ENCODE assay signal across 8 cellular contexts in genomic region chrX:48897621-48898306, GRCh38. TPM values are rescaled to one million over a fixed set of nuclear protein-coding genes. Genes with fewer than 3 reads are reported as not detected.
DNase-seq lines count a peak whose midpoint lies in the region; ATAC-seq, FAIRE-seq and TF ChIP-seq lines count a peak whose summit lies in the region.

TSS of gene PQBP1 (plus strand) at chrX:48897930. CDS start at chrX:48898510, 580 bp downstream.
TSS of gene TIMM17B (minus strand) at chrX:48897768. CDS start at chrX:48897749, 19 bp downstream.

- peaks cover 9 to 27% (median 26%) of the 10 kb centered on the region in 4 donors for H3K4me1 ChIP-seq in esophagus muscularis mucosa

- peaks cover 47% of the 10 kb centered on the region for H3K36me3 ChIP-seq in KOPT-K1 (ENCODE audit: insufficient read depth, low read length)
- peaks cover 0 to 50% (median 34%) of the 10 kb centered on the region in 4 donors for H3K36me3 ChIP-seq in esophagus muscularis mucosa

- 53% methylated on average over 43 of the region's 49 CpGs for WGBS in esophagus muscularis mucosa

- H3K27me3 ChIP-seq in esophagus muscularis mucosa, result no peaks in the 10 kb centered on the region

- DNase-seq in DMS79 (lab: John Stamatoyannopoulos, UW), result peak; percentile 79
- peak; percentile 90 for DNase-seq in RCC 7860 (ENCODE audit: low spot score)
- DNase-seq in activated T-helper 1 cell treated with Interleukin-2 at 50 U/mL for 16 hours (ENCODE audit: low read depth), result peak; percentile 79
- DNase-seq in esophagus muscularis mucosa (ENCODE audit: extremely low spot score), result peak; percentile 96
- DNase-seq in myocyte (ENCODE audit: low read depth), result peak; percentile 96
- DNase-seq in stimulated activated CD8-positive, alpha-beta memory T cell treated with anti-CD3 and anti-CD28 coated beads, Interleukin-7, amount 100 ng/mL, for 48 hours (ENCODE audit: extremely low read depth in 1 of 2, low read depth in 1 of 2), result peak; percentile 66 to 81

- no peak for TF ChIP-seq CTCF in esophagus muscularis mucosa (IDR thresholded peaks at IDR 0.05)

- FAIRE-seq in RCC 7860 (lab: Jason Lieb, UNC), result peak; percentile 93

- H3K4me3 ChIP-seq in esophagus muscularis mucosa, result peak within 1 kb of the TSS; percentile 60 to 71 (median 68)

- H3K9me3 ChIP-seq in KOPT-K1 (ENCODE audit: insufficient read depth, low read length, poor library complexity, severe bottlenecking) (no peaks in the 10 kb centered on the region), esophagus muscularis mucosa (no peaks in the 10 kb centered on the region)

- intact Hi-C loops in esophagus muscularis mucosa (cut with DNase I), result no loop called here

- no peak for TF ChIP-seq EP300 in esophagus muscularis mucosa (IDR thresholded peaks at IDR 0.05)

- H3K27ac ChIP-seq in KOPT-K1 (ENCODE audit: low read depth, low read length, poor library complexity, severe bottlenecking) (peak within 1 kb of the TSS; percentile 93), esophagus muscularis mucosa (replicated peaks in 1 of 4) (peak within 1 kb of the TSS; percentile 86 to 96 (median 92))

- peak; percentile 86 for ATAC-seq in GM21786 (IDR thresholded peaks at IDR 0.05; ENCODE audit: unreplicated experiment)

- peak; percentile 27 for TF ChIP-seq POLR2A in esophagus muscularis mucosa (IDR thresholded peaks at IDR 0.05; ENCODE audit: low read depth)

RNA-seq across cellular contexts. Expression of gene PQBP1, which starts in this region (rescaled TPM):
- 10 to 100 TPM; 53.6 to 81.3 (median 72.0) TPM for total RNA-seq in esophagus muscularis mucosa
- total RNA-seq in myocyte, result 37.6 and 44.7 TPM in 2 replicates
- 79.0 TPM for polyA plus RNA-seq in myocyte (2012)

RNA-seq across cellular contexts. Expression of gene TIMM17B, which starts in this region (rescaled TPM):
- 10 to 100 TPM; 36.1 to 59.6 (median 51.1) TPM for total RNA-seq in esophagus muscularis mucosa
- total RNA-seq in myocyte, result 52.4 and 64.3 TPM in 2 replicates
- polyA plus RNA-seq in myocyte (2012), result 70.4 TPM

Comparison
In these comparisons a context has a peak if more than half of its experiments do, and no peak if none do; other contexts are left out.
1. Peak in every context shown above with its lines: DNase-seq, ATAC-seq, H3K4me3 ChIP-seq and H3K27ac ChIP-seq.